Comparison of ENCODE assay signal across 36 cellular contexts in the genomic region with DNA sequence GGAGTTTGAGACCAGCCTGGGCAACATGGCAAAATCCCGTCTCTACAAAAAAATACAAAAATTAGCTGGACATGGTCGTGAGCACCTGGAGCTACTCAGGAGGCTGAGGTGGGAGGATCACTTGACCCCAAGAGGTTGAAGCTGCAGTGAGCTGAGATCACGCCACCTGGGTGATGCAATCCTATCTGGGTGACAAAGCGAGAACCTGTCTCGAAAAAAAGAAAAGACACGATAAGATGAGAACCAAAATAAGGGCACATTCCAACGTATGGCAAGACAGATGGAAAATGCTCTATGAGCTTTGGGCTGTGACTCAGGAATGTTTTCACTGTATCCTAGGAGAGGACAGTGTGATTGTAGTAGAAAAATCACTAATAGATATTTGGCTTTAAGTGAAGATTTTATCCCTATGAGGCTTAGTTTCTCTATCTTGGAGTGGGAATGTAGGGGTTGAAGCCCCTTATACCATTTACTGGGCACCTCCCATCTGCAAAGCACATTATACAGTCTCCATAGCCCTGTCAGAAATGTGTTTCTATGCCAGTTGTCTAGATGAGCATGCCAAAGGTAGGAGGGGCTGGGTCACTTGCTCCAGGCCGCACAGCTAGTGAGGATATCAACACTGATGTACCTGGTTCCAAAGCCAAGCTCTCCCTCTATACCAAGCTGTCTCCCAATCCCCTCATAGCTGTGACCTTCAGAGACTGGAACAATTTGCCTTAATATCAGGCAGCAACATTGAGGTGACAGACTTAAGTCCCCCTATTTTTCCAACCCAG. TPM values are rescaled to one million over a fixed set of nuclear protein-coding genes. Genes with fewer than 3 reads are reported as not detected.
"Had no signal": no experiment of that assay in that cellular context is flagged by ENCODE, and none has a peak within 500 bp of the region (broad histone marks: within the 10 kb centered on the region; RNA-seq: fewer than 3 reads in every experiment).

No MANE protein-coding gene starts in this region.

- DNase-seq: colonic mucosa; effector CD8-positive, alpha-beta T cell; endodermal cell; foreskin fibroblast; gastrocnemius medialis; head of caudate nucleus; left colon; left ventricle myocardium inferior; lower lobe of right lung; natural killer cell; occipital lobe; ovary; posterior cingulate gyrus; psoas muscle; retina; stimulated activated CD4-positive, alpha-beta T cell treated with anti-CD3 and anti-CD28 coated beads, Interleukin-12 subunit alpha, Interleukin-12 subunit beta, amount 100 ng/mL, for 4 hours; stimulated activated CD4-positive, alpha-beta T cell treated with anti-CD3 and anti-CD28 coated beads, Interleukin-1b, Interleukin-23, amount 100 ng/mL, for 48 hours; stimulated activated CD4-positive, alpha-beta T cell treated with anti-CD3 and anti-CD28 coated beads, Interleukin-4, amount 100 ng/mL, for 1 hour; stimulated activated CD8-positive, alpha-beta memory T cell treated with anti-CD3 and anti-CD28 coated beads, Interleukin-4, amount 100 ng/mL, for 48 hours; stimulated activated naive CD4-positive, alpha-beta T cell; stimulated activated naive CD8-positive, alpha-beta T cell treated with anti-CD3 and anti-CD28 coated beads, Interleukin-15, amount 100 ng/mL, for 72 hours; thyroid gland had no signal

- H3K27me3 Mint-ChIP-seq: stimulated activated naive CD8-positive, alpha-beta T cell treated with anti-CD3 and anti-CD28 coated beads, Interleukin-15, amount 100 ng/mL, for 72 hours; type B pancreatic cell had no signal

- H3K4me3 ChIP-seq: colonic mucosa, gastrocnemius medialis, hepatocyte, left ventricle myocardium inferior, lower lobe of right lung, ovary, psoas muscle, smooth muscle cell, thyroid gland had no signal

- H3K4me2 ChIP-seq: hepatocyte, smooth muscle cell had no signal

- H3K9me3 ChIP-seq: colonic mucosa, gastrocnemius medialis, ovary, thyroid gland had no signal

- H3K79me2 ChIP-seq: hepatocyte had no signal

- H2AFZ ChIP-seq: hepatocyte had no signal

- H3K4me1 ChIP-seq: lower lobe of right lung, psoas muscle had no signal

- ATAC-seq: esophagus mucosa; gastrocnemius medialis; left colon; lower lobe of right lung; natural killer cell; psoas muscle; sciatic nerve; stimulated activated naive CD8-positive, alpha-beta T cell treated with anti-CD3 and anti-CD28 coated beads, Interleukin-15, amount 100 ng/mL, for 72 hours had no signal

- FAIRE-seq: islet of Langerhans had no signal

- H3K27ac Mint-ChIP-seq: dendritic cell treated with granulocyte-macrophage colony-stimulating factor and Interleukin-4, amounts not matched to agents 40 ng/mL and 50 ng/mL, for 4 days; endodermal cell; natural killer cell; stimulated activated naive CD8-positive, alpha-beta T cell treated with anti-CD3 and anti-CD28 coated beads, Interleukin-15, amount 100 ng/mL, for 72 hours; type B pancreatic cell had no signal

- H3K36me3 ChIP-seq: colonic mucosa, gastrocnemius medialis, lower lobe of right lung, ovary, thyroid gland had no signal

- H3K4me3 Mint-ChIP-seq: dendritic cell treated with granulocyte-macrophage colony-stimulating factor and Interleukin-4, amounts not matched to agents 40 ng/mL and 50 ng/mL, for 4 days; endodermal cell; natural killer cell; stimulated activated naive CD8-positive, alpha-beta T cell treated with anti-CD3 and anti-CD28 coated beads, Interleukin-15, amount 100 ng/mL, for 72 hours; type B pancreatic cell had no signal

- H3K27me3 ChIP-seq: colonic mucosa, gastrocnemius medialis, hepatocyte, ovary, thyroid gland had no signal

- H3K4me1 Mint-ChIP-seq: stimulated activated naive CD8-positive, alpha-beta T cell treated with anti-CD3 and anti-CD28 coated beads, Interleukin-15, amount 100 ng/mL, for 72 hours had no signal

- H3K27ac ChIP-seq: epithelial cell of prostate, gastrocnemius medialis, lower lobe of right lung, ovary, psoas muscle had no signal

- H3K36me3 Mint-ChIP-seq: natural killer cell had no signal

RNA-seq across cellular contexts. Expression of a gene that starts 53.6 kb away (rescaled TPM):
- total RNA-seq: chondrocyte, gastrocnemius medialis, hepatocyte, kidney epithelial cell, left ventricle myocardium inferior, lower lobe of right lung, mononuclear cell, natural killer cell, psoas muscle, sciatic nerve, smooth muscle cell, subcutaneous adipose tissue, temporal lobe had no signal
- polyA plus RNA-seq: neural cell, psoas muscle, smooth muscle cell had no signal
